ENCODE assay signal across 14 cellular contexts in genomic region chr3:141544697-141545096, GRCh38. TPM values are rescaled to one million over a fixed set of nuclear protein-coding genes. Genes with fewer than 3 reads are reported as not detected.
DNase-seq lines count a peak whose midpoint lies in the region; ATAC-seq lines count a peak whose summit lies in the region.
"Had no signal": no experiment of that assay in that cellular context is flagged by ENCODE, and none has a peak within 500 bp of the region (broad histone marks: within the 10 kb centered on the region; RNA-seq: fewer than 3 reads in every experiment).

No MANE protein-coding gene starts in this region.

- H3K27ac Mint-ChIP-seq in activated T-cell treated with anti-CD3 and anti-CD28 coated beads, Interleukin-2, amount 50 U/mL, for 24 hours: peak overlapping the region; percentile 89
- peak overlapping the region; percentile 87 to 95 for H3K27ac Mint-ChIP-seq in activated naive CD4-positive, alpha-beta T cell treated with anti-CD3 and anti-CD28 coated beads, Interleukin-2, amount 50 U/mL, for 72 hours
- peak overlapping the region; percentile 44 to 92 (median 88) for H3K27ac Mint-ChIP-seq in naive thymus-derived CD8-positive, alpha-beta T cell

- ATAC-seq in activated naive CD4-positive, alpha-beta T cell treated with anti-CD3 and anti-CD28 coated beads, Interleukin-2, amount 50 U/mL, for 72 hours: peak in 1 of 2 donors; percentile 13
- ATAC-seq in naive thymus-derived CD8-positive, alpha-beta T cell: peak; percentile 82 to 87
- no peak for ATAC-seq in HG02884 (IDR thresholded peaks at IDR 0.05; ENCODE audit: unreplicated experiment)
- no peak for ATAC-seq in GM19463 (IDR thresholded peaks at IDR 0.05; ENCODE audit: unreplicated experiment)
- ATAC-seq: esophagus mucosa had no signal

- H3K27me3 Mint-ChIP-seq in activated T-cell treated with anti-CD3 and anti-CD28 coated beads, Interleukin-2, amount 50 U/mL, for 24 hours: no peaks in the 10 kb centered on the region
- H3K27me3 Mint-ChIP-seq in naive thymus-derived CD8-positive, alpha-beta T cell: no peaks in the 10 kb centered on the region

- H3K4me3 Mint-ChIP-seq in activated T-cell treated with anti-CD3 and anti-CD28 coated beads, Interleukin-2, amount 50 U/mL, for 24 hours: peak overlapping the region; percentile 46
- H3K4me3 Mint-ChIP-seq in naive thymus-derived CD8-positive, alpha-beta T cell: peak overlapping the region; percentile 33 to 81 (median 58)

- DNase-seq in activated T-cell treated with anti-CD3 and anti-CD28 coated beads, Interleukin-2, amount 50 U/mL, for 24 hours: no peak
- no peak for DNase-seq in activated T-cell treated with anti-CD3 and anti-CD28 coated beads for 4 hours
- DNase-seq in LoVo (ENCODE audit: low spot score): peak; percentile 26
- DNase-seq in activated naive CD4-positive, alpha-beta T cell treated with anti-CD3 and anti-CD28 coated beads, Interleukin-2, amount 50 U/mL, for 72 hours (ENCODE audit: low spot score in 2 of 2): no peak
- DNase-seq in naive thymus-derived CD8-positive, alpha-beta T cell: peak in 3 of 10 donors; percentile 28 to 48 (median 33)
- DNase-seq in HUDEP-2 (lab: John Stamatoyannopoulos, UW; ENCODE audit: unreplicated experiment in 76 of 76): no peak
- DNase-seq: activated CD4-positive, alpha-beta T cell treated with anti-CD3 and anti-CD28 coated beads, Interleukin-2, amount 50 U/mL, for 4 hours; brain microvascular endothelial cell; NCI-H1092; NCI-H748 treated with DMSO at 0.1 percent for 48 hours; thyroid gland had no signal

- peaks cover 87% of the 10 kb centered on the region for H3K4me1 Mint-ChIP-seq in activated T-cell treated with anti-CD3 and anti-CD28 coated beads, Interleukin-2, amount 50 U/mL, for 24 hours (ENCODE audit: low read depth)
- H3K4me1 Mint-ChIP-seq in naive thymus-derived CD8-positive, alpha-beta T cell: peaks cover 27 to 80% (median 73%) of the 10 kb centered on the region in 4 donors

- H3K9me3 Mint-ChIP-seq in activated T-cell treated with anti-CD3 and anti-CD28 coated beads, Interleukin-2, amount 50 U/mL, for 24 hours: peaks cover 27% of the 10 kb centered on the region
- H3K9me3 Mint-ChIP-seq in activated naive CD4-positive, alpha-beta T cell treated with anti-CD3 and anti-CD28 coated beads, Interleukin-2, amount 50 U/mL, for 72 hours: peaks cover 0 to 45% of the 10 kb centered on the region in 2 donors
- H3K9me3 Mint-ChIP-seq in naive thymus-derived CD8-positive, alpha-beta T cell: peaks cover 2 to 46% (median 20%) of the 10 kb centered on the region in 9 donors

- POLR2A ChIA-PET in naive thymus-derived CD8-positive, alpha-beta T cell (lab: Charles Lee): interaction anchor here (1.1 to 1.8 kb wide), 2 partner anchors 19 to 46 kb away, joined by 4 to 5 read pairs; no protein-coding TSS in a partner anchor

- H3K36me3 Mint-ChIP-seq in activated T-cell treated with anti-CD3 and anti-CD28 coated beads, Interleukin-2, amount 50 U/mL, for 24 hours (ENCODE audit: low read depth): peaks cover 89% of the 10 kb centered on the region
- peaks cover 52 to 79% of the 10 kb centered on the region in 2 donors for H3K36me3 Mint-ChIP-seq in activated naive CD4-positive, alpha-beta T cell treated with anti-CD3 and anti-CD28 coated beads, Interleukin-2, amount 50 U/mL, for 72 hours
- peaks cover 68 to 93% (median 69%) of the 10 kb centered on the region in 3 donors for H3K36me3 Mint-ChIP-seq in naive thymus-derived CD8-positive, alpha-beta T cell

RNA-seq across cellular contexts. Expression of gene RASA2, which starts 57.9 kb away (rescaled TPM):
- total RNA-seq in activated naive CD4-positive, alpha-beta T cell treated with anti-CD3 and anti-CD28 coated beads, Interleukin-2, amount 50 U/mL, for 72 hours: 10 to 100 TPM; 27.1 to 31.1 TPM
- total RNA-seq in naive thymus-derived CD8-positive, alpha-beta T cell: 100 to 1,000 TPM; 112 to 124 TPM
- polyA plus RNA-seq in naive thymus-derived CD8-positive, alpha-beta T cell: 10 to 100 TPM; 55.0 to 66.8 (median 57.9) TPM

Comparison
In these comparisons a context has a peak if more than half of its experiments do, and no peak if none do; other contexts are left out.
1. ATAC-seq: peak in naive thymus-derived CD8-positive, alpha-beta T cell (2 of 2); none in HG02884 (single experiment) and GM19463 (single experiment).
2. Peak in every context shown above with its lines, with median percentiles within 50 percentile points of each other: H3K27ac Mint-ChIP-seq.